In the genomic region with DNA sequence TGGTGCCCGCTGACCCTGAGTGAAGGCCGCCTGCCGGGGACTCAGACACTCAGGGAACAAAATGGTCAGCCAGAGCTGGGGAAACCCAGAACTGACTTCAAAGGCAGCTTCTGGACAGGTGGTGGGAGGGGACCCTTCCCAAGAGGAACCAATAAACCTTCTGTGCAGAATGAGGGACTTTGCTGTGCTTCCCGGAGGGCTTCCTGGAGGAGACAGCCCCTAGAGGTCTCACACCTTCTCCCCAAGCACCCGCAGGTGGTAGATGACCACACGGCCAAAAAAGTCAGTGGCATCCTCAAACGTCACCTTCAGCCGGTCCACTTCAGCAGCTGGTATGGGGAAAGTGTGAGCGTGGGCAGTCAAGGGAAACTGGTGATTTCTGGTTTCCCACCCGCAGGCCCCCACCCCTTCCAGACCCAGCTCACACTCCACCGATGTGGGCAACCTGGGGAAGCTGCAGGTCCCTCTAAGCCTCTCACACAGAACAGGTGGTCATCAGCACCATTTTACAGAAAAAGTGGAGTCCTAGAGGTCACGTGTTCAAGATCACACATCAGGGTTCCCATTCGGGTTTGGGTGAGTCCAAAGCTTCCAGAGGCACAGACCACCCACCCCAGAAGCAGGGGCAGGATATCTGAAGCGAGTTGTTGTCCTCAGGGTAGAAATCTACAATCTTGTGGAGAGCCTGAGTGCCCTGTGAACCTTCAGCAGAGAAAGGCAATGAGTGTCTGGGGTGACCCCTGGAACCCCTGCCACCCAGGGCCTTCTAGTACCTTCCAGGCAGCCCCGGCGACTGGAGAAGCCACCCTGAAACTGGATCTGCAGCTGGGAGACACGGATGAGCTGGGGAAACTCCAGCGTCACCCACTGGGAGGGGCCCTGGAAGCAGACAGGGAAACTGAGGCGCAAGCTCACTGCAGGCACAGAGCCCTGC, we compare ENCODE assay signal across 9 cellular contexts. TPM values are rescaled to one million over a fixed set of nuclear protein-coding genes. Genes with fewer than 3 reads are reported as not detected.
A peak's percentile ranks its signal among the peaks of the same experiment; 100 is the strongest.
DNase-seq lines count a peak whose midpoint lies in the region; ATAC-seq and TF ChIP-seq lines count a peak whose summit lies in the region.
"Had no signal": no experiment of that assay in that cellular context is flagged by ENCODE, and none has a peak within 500 bp of the region (broad histone marks: within the 10 kb centered on the region; RNA-seq: fewer than 3 reads in every experiment).

No MANE protein-coding gene starts in this region.

- POLR2A ChIA-PET in HCT116 (lab: Charles Lee) (interaction anchor here (1.6 kb wide), 1 partner anchor 9 kb away, joined by 15 read pairs; no protein-coding TSS in a partner anchor), activated B cell treated with CpG ODN at 0.5 μM for 24 hours (lab: Charles Lee) (interaction anchor here (0.6 to 3.6 kb wide), 5 partner anchors 9 to 314 kb away, joined by 4 to 69 read pairs (median 5); a partner anchor contains a TSS)

- no peak for DNase-seq in HCT116 (ENCODE audit: low read depth, low spot score)
- no peak for DNase-seq in activated B cell treated with CpG ODN at 0.5 μM for 24 hours
- no peak for DNase-seq in iPS DF 6.9 (ENCODE audit: low read depth, low spot score)
- no peak for DNase-seq in stimulated activated effector memory CD8-positive, alpha-beta T cell treated with anti-CD3 and anti-CD28 coated beads, Interleukin-12 subunit alpha, Interleukin-12 subunit beta, amount 100 ng/mL, for 72 hours (ENCODE audit: low spot score in 2 of 2)
- no peak for DNase-seq in amniotic stem cell (lab: John Stamatoyannopoulos, UW)
- DNase-seq in GDM1 (lab: John Stamatoyannopoulos, UW), result no peak
- DNase-seq in foreskin melanocyte, result no peak
- no peak for DNase-seq in AML-193 (lab: John Stamatoyannopoulos, UW)

- no peaks in the 10 kb centered on the region for H3K9me3 Mint-ChIP-seq in activated B cell treated with CpG ODN at 0.5 μM for 24 hours
- no peaks in the 10 kb centered on the region for H3K9me3 Mint-ChIP-seq in stimulated activated effector memory CD8-positive, alpha-beta T cell treated with anti-CD3 and anti-CD28 coated beads, Interleukin-12 subunit alpha, Interleukin-12 subunit beta, amount 100 ng/mL, for 72 hours

- intact Hi-C loops in HCT116 (cut with micrococcal nuclease) (no loop called here), activated B cell treated with CpG ODN at 0.5 μM for 24 hours (cut with micrococcal nuclease) (no loop called here)

- H3K9me3 ChIP-seq in HCT116 (ENCODE audit: control insufficient read depth in 1 of 2, insufficient read depth in 1 of 2, low read depth in 1 of 2, low read length in 2 of 2), result no peaks in the 10 kb centered on the region
- no peaks in the 10 kb centered on the region for H3K9me3 ChIP-seq in iPS DF 6.9 (ENCODE audit: control insufficient read depth, insufficient read depth, low read length)

- CTCF ChIA-PET in HCT116 (lab: Charles Lee) (interaction anchor here (1.0 to 1.4 kb wide), 3 partner anchors 16 to 288 kb away, joined by 3 read pairs; no protein-coding TSS in a partner anchor), activated B cell treated with CpG ODN at 0.5 μM for 24 hours (lab: Charles Lee) (interaction anchor here (1.0 kb wide), 1 partner anchor 288 kb away, joined by 5 read pairs; no protein-coding TSS in a partner anchor)

- no peak for TF ChIP-seq RAD21 in HCT116 (IDR thresholded peaks at IDR 0.05; ENCODE audit: low read depth)

- peaks cover 22% of the 10 kb centered on the region for H3K79me2 ChIP-seq in HCT116 (ENCODE audit: insufficient read depth, low read length)

- H3K27me3 Mint-ChIP-seq in activated B cell treated with CpG ODN at 0.5 μM for 24 hours, result peaks cover 2% of the 10 kb centered on the region

- peak overlapping the region; percentile 96 for H3K4me2 ChIP-seq in HCT116 (ENCODE audit: low read length)

- TF ChIP-seq CTCF in HCT116 (IDR thresholded peaks at IDR 0.05 in 2 of 3, conservative IDR thresholded peaks at IDR 0.05 in 1 of 3; ENCODE audit: borderline replicate concordance in 1 of 3, insufficient read depth in 1 of 3, low read depth in 2 of 3, low read length in 2 of 3) (no peak), activated B cell treated with CpG ODN at 0.5 μM for 24 hours (IDR thresholded peaks at IDR 0.05) (no peak)

- RAD21 ChIA-PET in HCT116 (lab: Charles Lee; ENCODE audit: low non-redundant PET in 1 of 2, low total read pairs in 2 of 2, uncharacterized antibody in 2 of 2, unreplicated experiment in 2 of 2), result no interaction called here

- peak overlapping the region; percentile 78 to 96 for H3K4me3 ChIP-seq in HCT116 (replicated peaks in 1 of 2; ENCODE audit: low read depth in 1 of 2, low read length in 2 of 2)
- peak overlapping the region; percentile 82 for H3K4me3 ChIP-seq in iPS DF 6.9 (ENCODE audit: low read length)

- no peaks in the 10 kb centered on the region for H3K27me3 ChIP-seq in HCT116 (ENCODE audit: insufficient read depth, low read length)
- H3K27me3 ChIP-seq in iPS DF 6.9 (ENCODE audit: control insufficient read depth, insufficient read depth, low read length), result peaks cover 10% of the 10 kb centered on the region

- ATAC-seq in HCT116, result no peak
- ATAC-seq in activated B cell treated with CpG ODN at 0.5 μM for 24 hours (ENCODE audit: low read depth), result no peak
- no peak for ATAC-seq in stimulated activated effector memory CD8-positive, alpha-beta T cell treated with anti-CD3 and anti-CD28 coated beads, Interleukin-12 subunit alpha, Interleukin-12 subunit beta, amount 100 ng/mL, for 72 hours

- H3K36me3 Mint-ChIP-seq in activated B cell treated with CpG ODN at 0.5 μM for 24 hours (ENCODE audit: low read depth), result peaks cover 41% of the 10 kb centered on the region
- peaks cover 66% of the 10 kb centered on the region for H3K36me3 Mint-ChIP-seq in stimulated activated effector memory CD8-positive, alpha-beta T cell treated with anti-CD3 and anti-CD28 coated beads, Interleukin-12 subunit alpha, Interleukin-12 subunit beta, amount 100 ng/mL, for 72 hours

- whole genome bisulfite sequencing in iPS DF 6.9 (ENCODE audit: insufficient coverage, insufficient read length), result no CpG with 5 or more reads among the region's 19 CpGs

- peak overlapping the region; percentile 75 for H3K27ac ChIP-seq in HCT116 (ENCODE audit: low read depth, low read length)
- no peak overlapping the region for H3K27ac ChIP-seq in iPS DF 6.9 (ENCODE audit: low read length)

- H3K4me1 Mint-ChIP-seq in activated B cell treated with CpG ODN at 0.5 μM for 24 hours, result peaks cover 27% of the 10 kb centered on the region
- H3K4me1 Mint-ChIP-seq in stimulated activated effector memory CD8-positive, alpha-beta T cell treated with anti-CD3 and anti-CD28 coated beads, Interleukin-12 subunit alpha, Interleukin-12 subunit beta, amount 100 ng/mL, for 72 hours, result peaks cover 30% of the 10 kb centered on the region

- TSS peak; percentile 10 for BruUV-seq in HCT116 (replicated peaks; lab: Mats Ljungman, UMichigan)

- no peaks in the 10 kb centered on the region for H3K9me2 ChIP-seq in HCT116 (ENCODE audit: insufficient read depth)

- peak overlapping the region; percentile 86 for H3K27ac Mint-ChIP-seq in activated B cell treated with CpG ODN at 0.5 μM for 24 hours
- peak overlapping the region; percentile 93 for H3K27ac Mint-ChIP-seq in stimulated activated effector memory CD8-positive, alpha-beta T cell treated with anti-CD3 and anti-CD28 coated beads, Interleukin-12 subunit alpha, Interleukin-12 subunit beta, amount 100 ng/mL, for 72 hours

- H4K20me1 ChIP-seq in HCT116 (ENCODE audit: insufficient read depth), result no peaks in the 10 kb centered on the region

- H3K4me3 Mint-ChIP-seq in activated B cell treated with CpG ODN at 0.5 μM for 24 hours, result peak overlapping the region; percentile 94
- H3K4me3 Mint-ChIP-seq in stimulated activated effector memory CD8-positive, alpha-beta T cell treated with anti-CD3 and anti-CD28 coated beads, Interleukin-12 subunit alpha, Interleukin-12 subunit beta, amount 100 ng/mL, for 72 hours, result peak overlapping the region; percentile 88

- H3K4me1 ChIP-seq in HCT116 (ENCODE audit: control insufficient read depth in 1 of 2, insufficient read depth in 2 of 2, low read length in 2 of 2), result peaks cover 10 to 27% of the 10 kb centered on the region in 2 experiments; a peak in 3 of 4 replicates
- H3K4me1 ChIP-seq in iPS DF 6.9 (ENCODE audit: control insufficient read depth, insufficient read depth, low read length), result no peaks in the 10 kb centered on the region

- H3K36me3 ChIP-seq in HCT116 (ENCODE audit: control insufficient read depth in 1 of 2, insufficient read depth in 2 of 2, low read length in 2 of 2) (peaks cover 8 to 11% of the 10 kb centered on the region in 2 experiments; a peak in 3 of 4 replicates), iPS DF 6.9 (ENCODE audit: control insufficient read depth, insufficient read depth, low read length) (peaks cover 4% of the 10 kb centered on the region)

- no peak for TF ChIP-seq POLR2A in HCT116 (IDR thresholded peaks at IDR 0.05; ENCODE audit: borderline replicate concordance, extremely low read depth, insufficient read depth, insufficient read length)

- H3K9ac ChIP-seq in HCT116 (ENCODE audit: low read length), result peak overlapping the region; percentile 97

- H2AFZ ChIP-seq in HCT116 (ENCODE audit: low read depth, low read length, poor library complexity, severe bottlenecking), result no peak overlapping the region

TF ChIP-seq in HCT116, 20 proteins besides CTCF, POLR2A, EP300 and RAD21:
- no peak for TF ChIP-seq CBX3 (IDR thresholded peaks at IDR 0.05; ENCODE audit: low read depth)
- TF ChIP-seq EZH2phosphoT487 (IDR thresholded peaks at IDR 0.05; ENCODE audit: borderline replicate concordance), result no peak
- TF ChIP-seq POLR2AphosphoS5 (IDR thresholded peaks at IDR 0.05; ENCODE audit: low read depth, low read length), result no peak
- no peak for TF ChIP-seq SIN3A (IDR thresholded peaks at IDR 0.05; ENCODE audit: low read depth)

RNA-seq across cellular contexts. Expression of a gene that starts 1.2 kb away (rescaled TPM):
- 45.3 TPM for total RNA-seq in HCT116 (2021; ENCODE audit: unreplicated experiment)
- polyA plus RNA-seq in HCT116 (2012), result 27.4 and 37.7 TPM in 2 replicates
- 37.1 and 39.2 TPM in 2 replicates for total RNA-seq in activated B cell treated with CpG ODN at 0.5 μM for 24 hours

RNA-seq across cellular contexts. Expression of a gene that starts 9.8 kb away (rescaled TPM):
- total RNA-seq in HCT116 (2021; ENCODE audit: unreplicated experiment) (0.07 TPM), activated B cell treated with CpG ODN at 0.5 μM for 24 hours (not detected in 2 replicates)
- 0.14 and 0.20 TPM in 2 replicates for polyA plus RNA-seq in HCT116 (2012)
- total RNA-seq: Right ventricle myocardium inferior had no signal

RNA-seq across cellular contexts. Expression of a gene that starts 9.9 kb away (rescaled TPM):
- total RNA-seq in HCT116 (2021; ENCODE audit: unreplicated experiment) (78.9 TPM), activated B cell treated with CpG ODN at 0.5 μM for 24 hours (95.4 and 96.9 TPM in 2 replicates)
- polyA plus RNA-seq in HCT116 (2012), result 99.7 and 103 TPM in 2 replicates

RNA-seq across cellular contexts. Expression of a gene that starts 10.0 kb away (rescaled TPM):
- total RNA-seq in HCT116 (2021; ENCODE audit: unreplicated experiment), result 17.1 TPM
- polyA plus RNA-seq in HCT116 (2012), result 7.0 and 9.9 TPM in 2 replicates
- total RNA-seq in activated B cell treated with CpG ODN at 0.5 μM for 24 hours, result 51.8 and 52.3 TPM in 2 replicates

RNA-seq across cellular contexts. Expression of a gene that starts 31.9 kb away (rescaled TPM):
- total RNA-seq in HCT116 (2021; ENCODE audit: unreplicated experiment) (7.9 TPM), activated B cell treated with CpG ODN at 0.5 μM for 24 hours (11.7 and 15.5 TPM in 2 replicates)
- polyA plus RNA-seq in HCT116 (2012), result 0.45 and 0.73 TPM in 2 replicates
